Comparison of ENCODE assay signal across 8 cellular contexts in genomic region chrX:23907106-23907495, GRCh38. TPM values are rescaled to one million over a fixed set of nuclear protein-coding genes. Genes with fewer than 3 reads are reported as not detected.
DNase-seq lines count a peak whose midpoint lies in the region; ATAC-seq and TF ChIP-seq lines count a peak whose summit lies in the region.

No MANE protein-coding gene starts in this region.

- H3K27ac ChIP-seq in thyroid gland, result peak overlapping the region; percentile 63 to 85 (median 82)

- intact Hi-C loops in thyroid gland (cut with DNase I), result no loop called here

- 3 to 5% methylated on average over 5 to 6 of the region's 12 CpGs for WGBS in thyroid gland, 2 donors

- TF ChIP-seq CTCF in astrocyte of the cerebellum (IDR thresholded peaks at IDR 0.05; ENCODE audit: low read depth, low read length, missing control alignments) (no peak), thyroid gland (IDR thresholded peaks at IDR 0.05) (no peak)

- DNase-seq in astrocyte of the cerebellum (ENCODE audit: low read depth), result no peak
- DNase-seq in left lobe of liver (ENCODE audit: low spot score), result no peak
- DNase-seq in thyroid gland, result no peak
- no peak for DNase-seq in GOT3 (lab: John Stamatoyannopoulos, UW)
- DNase-seq in CD1c-positive myeloid dendritic cell (ENCODE audit: extremely low spot score), result no peak

- peaks cover 2 to 3% of the 10 kb centered on the region in 2 donors for H3K4me1 ChIP-seq in thyroid gland

- in situ Hi-C loops in astrocyte of the cerebellum (cut with HindIII; ENCODE audit: low sequenced_read_pairs), result no loop called here

- H3K4me3 ChIP-seq in astrocyte of the cerebellum (ENCODE audit: low read depth, low read length) (peak overlapping the region; percentile 60), thyroid gland (replicated peaks in 1 of 3) (peak overlapping the region in 2 of 3 donors; percentile 39 to 53)

- no peaks in the 10 kb centered on the region for H3K27me3 ChIP-seq in thyroid gland

- ATAC-seq in GM18907 (IDR thresholded peaks at IDR 0.05; ENCODE audit: unreplicated experiment) (peak; percentile 10), HG03460 (IDR thresholded peaks at IDR 0.05; ENCODE audit: unreplicated experiment) (peak; percentile 14), left lobe of liver (peak; percentile 1), HG02571 (IDR thresholded peaks at IDR 0.05; ENCODE audit: unreplicated experiment) (no peak)

- H3K36me3 ChIP-seq in thyroid gland, result no peaks in the 10 kb centered on the region

- H3K9me3 ChIP-seq in thyroid gland, result no peaks in the 10 kb centered on the region

- no peak for TF ChIP-seq POLR2A in thyroid gland (IDR thresholded peaks at IDR 0.05)

RNA-seq across cellular contexts. Expression of gene APOO, which starts 0.6 kb away (rescaled TPM):
- total RNA-seq in left lobe of liver, result 11.2 TPM
- 10 to 100 TPM; 12.6 to 34.8 (median 22.5) TPM for total RNA-seq in thyroid gland

RNA-seq across cellular contexts. Expression of gene CXorf58, which starts 0.7 kb away (rescaled TPM):
- not detected for total RNA-seq in left lobe of liver
- total RNA-seq in thyroid gland, result under 1 TPM in 1 of 4 donors, not detected in 3; 0.40 TPM
